9 cellular contexts compared by ENCODE assay signal in the genomic region with DNA sequence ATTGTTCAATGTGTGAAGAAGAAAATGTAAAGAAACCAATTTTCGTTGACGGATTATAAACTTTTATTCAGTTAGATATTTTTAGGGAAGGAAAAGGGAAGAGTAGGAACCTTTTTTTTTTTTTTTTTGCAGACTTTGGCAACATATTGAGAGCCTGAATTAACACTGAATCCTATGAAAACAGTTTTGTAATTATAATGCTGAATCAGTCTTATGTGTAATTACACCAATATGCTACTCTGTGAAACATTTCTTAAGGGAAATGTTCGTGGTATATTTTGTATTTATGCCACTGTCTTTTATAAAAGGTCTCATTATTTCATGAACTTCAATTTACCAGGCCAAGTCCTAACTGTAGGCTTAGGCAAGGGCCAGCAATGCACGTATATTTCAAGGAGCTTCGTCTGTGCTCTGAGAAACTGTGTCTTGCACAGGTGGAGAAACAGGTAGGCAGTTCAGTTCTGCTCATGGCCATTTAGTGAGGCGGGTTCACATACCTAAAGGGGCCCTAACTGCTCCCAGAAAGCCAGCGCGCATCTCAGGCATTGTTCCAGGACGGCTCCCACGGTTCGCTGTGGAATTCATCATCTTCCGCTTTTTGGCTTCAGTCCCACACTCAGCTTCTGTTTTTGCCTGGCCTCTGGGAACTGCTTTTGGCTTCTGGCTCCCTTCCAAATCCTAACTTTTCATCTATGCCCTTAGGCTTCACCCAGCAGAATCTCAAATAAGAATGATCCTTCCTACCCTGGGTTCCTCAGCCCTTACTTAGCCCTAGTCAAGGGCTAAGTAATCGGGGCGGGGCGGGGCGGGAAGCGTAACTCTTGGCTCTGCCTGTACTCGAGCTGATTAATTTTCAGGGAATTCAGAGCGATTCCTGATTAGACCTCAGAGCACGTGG.
DNase-seq lines count a peak whose midpoint lies in the region; TF ChIP-seq lines count a peak whose summit lies in the region.
"Had no signal": no experiment of that assay in that cellular context is flagged by ENCODE, and none has a peak within 500 bp of the region (broad histone marks: within the 10 kb centered on the region; RNA-seq: fewer than 3 reads in every experiment).

No MANE protein-coding gene starts in this region.

- peaks cover 5% of the 10 kb centered on the region for H3K4me1 Mint-ChIP-seq in neural progenitor cell

- H3K9me3 ChIP-seq in BE2C (no peaks in the 10 kb centered on the region; the same call in 1 of the 2 replicates), neural progenitor cell (ENCODE audit: low read depth) (no peaks in the 10 kb centered on the region)

- TF ChIP-seq CTCF in BE2C (IDR thresholded peaks at IDR 0.05; ENCODE audit: low read depth, low read length) (no peak), neural progenitor cell (IDR thresholded peaks at IDR 0.05) (no peak)

- H3K9me3 Mint-ChIP-seq in neural progenitor cell = no peaks in the 10 kb centered on the region
- H3K9me3 Mint-ChIP-seq: endodermal cell had no signal

- no peaks in the 10 kb centered on the region for H3F3A ChIP-seq in neural progenitor cell (ENCODE audit: low read depth)

- H4K20me1 ChIP-seq in neural progenitor cell (ENCODE audit: low read depth) = no peaks in the 10 kb centered on the region

- H3K36me3 ChIP-seq in BE2C (no peaks in the 10 kb centered on the region), neural progenitor cell (no peaks in the 10 kb centered on the region)

- H3K36me3 Mint-ChIP-seq in neural progenitor cell = no peaks in the 10 kb centered on the region

- H3K27ac ChIP-seq in neural progenitor cell = no peak overlapping the region

- H3K79me2 ChIP-seq in neural progenitor cell (ENCODE audit: low read depth) = no peaks in the 10 kb centered on the region

- H3K27me3 ChIP-seq in BE2C (no peaks in the 10 kb centered on the region), neural progenitor cell (no peaks in the 10 kb centered on the region)

- H3K27me3 Mint-ChIP-seq in neural progenitor cell (ENCODE audit: insufficient read depth, low read depth) = peaks cover 2% of the 10 kb centered on the region

- H2AFZ ChIP-seq in neural progenitor cell (replicated peaks) = no peak overlapping the region

- no peak overlapping the region for H3K4me2 ChIP-seq in neural progenitor cell

- no peak overlapping the region for H3K27ac Mint-ChIP-seq in neural progenitor cell
- H3K27ac Mint-ChIP-seq: endodermal cell had no signal

- H3K9ac ChIP-seq in neural progenitor cell = no peak overlapping the region

- H3K4me1 ChIP-seq in BE2C = no peaks in the 10 kb centered on the region
- no peaks in the 10 kb centered on the region for H3K4me1 ChIP-seq in neural progenitor cell

- H3K4me3 ChIP-seq in BE2C (ENCODE audit: low read depth, low read length) = peak overlapping the region; percentile 50
- H3K4me3 ChIP-seq in neural progenitor cell = no peak overlapping the region

- H3K4me3 Mint-ChIP-seq in neural progenitor cell = no peak overlapping the region
- H3K4me3 Mint-ChIP-seq: endodermal cell had no signal

- DNase-seq in BE2C (peak; percentile 83), NCI-H524 (lab: John Stamatoyannopoulos, UW) (peak; percentile 11 to 58), epidermal melanocyte (ENCODE audit: insufficient read length, low spot score) (peak; percentile 72), neural progenitor cell (ENCODE audit: low spot score) (peak; percentile 24), T-helper 2 cell (no peak), NOMO-1 treated with DMSO at 0.1 percent for 48 hours (lab: John Stamatoyannopoulos, UW; ENCODE audit: unreplicated experiment) (no peak), DMS114 treated with DMSO at 0.1 percent for 48 hours (lab: John Stamatoyannopoulos, UW; ENCODE audit: unreplicated experiment) (no peak), mucosa of gallbladder (ENCODE audit: low spot score) (no peak)
- DNase-seq: endodermal cell had no signal

Comparison
In these comparisons a context has a peak if more than half of its experiments do, and no peak if none do; other contexts are left out.
1. DNase-seq: peak in BE2C (single experiment), NCI-H524 (2 of 2), epidermal melanocyte (single experiment) and neural progenitor cell (single experiment); none in T-helper 2 cell (0 of 5), NOMO-1 treated with DMSO at 0.1 percent for 48 hours (single experiment), DMS114 treated with DMSO at 0.1 percent for 48 hours (single experiment) and mucosa of gallbladder (single experiment).